ENCODE assay signal across 34 cellular contexts in genomic region chr4:27760176-27760575, GRCh38.
"Had no signal": no experiment of that assay in that cellular context is flagged by ENCODE, and none has a peak within 500 bp of the region (broad histone marks: within the 10 kb centered on the region; RNA-seq: fewer than 3 reads in every experiment).

No MANE protein-coding gene starts in this region.

- DNase-seq: activated CD4-positive, alpha-beta memory T cell treated with anti-CD3 and anti-CD28 coated beads for 36 hours; activated CD4-positive, alpha-beta T cell treated with anti-CD3 and anti-CD28 coated beads for 1 hour; activated CD4-positive, alpha-beta T cell treated with anti-CD3 and anti-CD28 coated beads for 36 hours; activated CD4-positive, alpha-beta T cell treated with anti-CD3 and anti-CD28 coated beads for 48 hours; activated CD4-positive, alpha-beta T cell treated with anti-CD3 and anti-CD28 coated beads, Interleukin-2, amount 50 U/mL, for 1 hour; activated CD4-positive, alpha-beta T cell treated with anti-CD3 and anti-CD28 coated beads, Interleukin-2, amount 50 U/mL, for 4 hours; activated CD4-positive, CD25-positive, alpha-beta regulatory T cell; activated CD8-positive, alpha-beta memory T cell treated with anti-CD3 and anti-CD28 coated beads, Interleukin-2, amount 50 U/mL, for 4 hours; activated CD8-positive, alpha-beta T cell treated with anti-CD3 and anti-CD28 coated beads for 36 hours; activated effector memory CD4-positive, alpha-beta T cell treated with anti-CD3 and anti-CD28 coated beads, Interleukin-2, amount 50 U/mL, for 16 hours; activated gamma-delta T cell treated with Interleukin-2 at 50 U/mL for 16 hours; activated naive CD4-positive, alpha-beta T cell; activated naive CD4-positive, alpha-beta T cell treated with anti-CD3 and anti-CD28 coated beads for 36 hours; activated naive CD4-positive, alpha-beta T cell treated with anti-CD3 and anti-CD28 coated beads, Interleukin-2, amount 50 U/mL, for 16 hours; activated naive CD8-positive, alpha-beta T cell treated with anti-CD3 and anti-CD28 coated beads for 36 hours; activated T-cell treated with anti-CD3 and anti-CD28 coated beads for 4 hours; activated T-cell treated with anti-CD3 and anti-CD28 coated beads, Interleukin-2, amount 50 U/mL, for 1 hour; activated T-cell treated with anti-CD3 and anti-CD28 coated beads, Interleukin-2, amount 50 U/mL, for 4 hours; activated T-cell treated with anti-CD3 and anti-CD28 coated beads, Interleukin-2, amount 50 U/mL, for 72 hours; adrenal gland; amniotic stem cell; aorta; body of pancreas; brain microvascular endothelial cell; central memory CD4-positive, alpha-beta T cell; T-helper 1 cell; T-helper 2 cell; T-helper 9 cell; WERI-Rb-1 had no signal

- H3K4me1 ChIP-seq: adrenal gland, body of pancreas, breast epithelium had no signal

- H3K27me3 ChIP-seq: adrenal gland, body of pancreas, brain microvascular endothelial cell, breast epithelium had no signal

- ATAC-seq: activated CD4-positive, alpha-beta T cell treated with anti-CD3 and anti-CD28 coated beads for 36 hours; activated CD4-positive, CD25-positive, alpha-beta regulatory T cell treated with anti-CD3 and anti-CD28 coated beads, Interleukin-2, amount 50 U/mL, for 24 hours; activated CD8-positive, alpha-beta T cell treated with anti-CD3 and anti-CD28 coated beads for 36 hours; activated naive CD4-positive, alpha-beta T cell treated with anti-CD3 and anti-CD28 coated beads, Interleukin-2, amount 50 U/mL, for 72 hours; activated T-cell treated with anti-CD3 and anti-CD28 coated beads, Interleukin-2, amount 50 U/mL, for 4 hours; activated T-cell treated with anti-CD3 and anti-CD28 coated beads, Interleukin-2, amount 50 U/mL, for 72 hours; activated T-helper 17 cell treated with anti-CD3 and anti-CD28 coated beads, Interleukin-2, amount 50 U/mL, for 72 hours; body of pancreas; WTC11 had no signal

- H3K4me3 ChIP-seq: adrenal gland, body of pancreas, breast epithelium had no signal

- H3K27ac ChIP-seq: adrenal gland, body of pancreas, brain microvascular endothelial cell, breast epithelium, WERI-Rb-1 had no signal

- H3K36me3 ChIP-seq: adrenal gland, brain microvascular endothelial cell, breast epithelium, WERI-Rb-1 had no signal
